39 cellular contexts compared by ENCODE assay signal in genomic region chr5:31250201-31250600, GRCh38. TPM values are rescaled to one million over a fixed set of nuclear protein-coding genes. Genes with fewer than 3 reads are reported as not detected.
"Had no signal": no experiment of that assay in that cellular context is flagged by ENCODE, and none has a peak within 500 bp of the region (broad histone marks: within the 10 kb centered on the region; RNA-seq: fewer than 3 reads in every experiment).

No MANE protein-coding gene starts in this region.

- H3K27ac Mint-ChIP-seq: activated CD4-positive, alpha-beta memory T cell treated with anti-CD3 and anti-CD28 coated beads, Interleukin-2, amount 10 ng/mL, durations not matched to agents 7 days and 5 days; activated CD4-positive, alpha-beta T cell treated with anti-CD3 and anti-CD28 coated beads for 36 hours; activated CD4-positive, alpha-beta T cell treated with anti-CD3 and anti-CD28 coated beads, Interleukin-2, amount 10 ng/mL, durations not matched to agents 7 days and 5 days; activated CD8-positive, alpha-beta memory T cell treated with anti-CD3 and anti-CD28 coated beads, Interleukin-2, amount 10 ng/mL, durations not matched to agents 7 days and 5 days; activated CD8-positive, alpha-beta T cell treated with anti-CD3 and anti-CD28 coated beads, Interleukin-2, amount 10 ng/mL, durations not matched to agents 7 days and 5 days; activated naive CD4-positive, alpha-beta T cell treated with anti-CD3 and anti-CD28 coated beads, Interleukin-2, amount 10 ng/mL, durations not matched to agents 7 days and 5 days; activated naive CD4-positive, alpha-beta T cell treated with anti-CD3 and anti-CD28 coated beads, Interleukin-2, amount 50 U/mL, for 24 hours; activated naive CD8-positive, alpha-beta T cell; activated naive CD8-positive, alpha-beta T cell treated with anti-CD3 and anti-CD28 coated beads, Interleukin-2, amount 10 ng/mL, durations not matched to agents 7 days and 5 days; activated naive CD8-positive, alpha-beta T cell treated with anti-CD3 and anti-CD28 coated beads, Interleukin-2, amount 50 U/mL, for 24 hours; activated T-cell treated with anti-CD3 and anti-CD28 coated beads, Interleukin-2, amount 50 U/mL, for 24 hours; activated T-helper 2 cell treated with anti-CD3 and anti-CD28 coated beads, Interferon-gamma antibody, Interleukin-2, Interleukin-4, amounts not matched to agents 10 μg/mL and 5 μg/mL and 100 μg/mL, durations not matched to agents 14 hours and 24 hours and 36 hours; brain; T-helper 1 cell treated with Interleukin-12 subunit alpha and Interleukin-12 subunit beta and Interleukin-4 antibody, amounts not matched to agents 30 μg/mL and 1 μg/mL, for 36 hours; T-helper 2 cell treated with Interferon-gamma antibody and Interleukin-4, amounts not matched to agents 5 μg/mL and 100 μg/mL, for 36 hours had no signal

- H3K4me1 Mint-ChIP-seq: activated CD4-positive, alpha-beta memory T cell treated with anti-CD3 and anti-CD28 coated beads, Interleukin-2, amount 10 ng/mL, durations not matched to agents 7 days and 5 days; activated CD4-positive, alpha-beta T cell treated with anti-CD3 and anti-CD28 coated beads for 36 hours; activated CD4-positive, alpha-beta T cell treated with anti-CD3 and anti-CD28 coated beads, Interleukin-2, amount 10 ng/mL, durations not matched to agents 7 days and 5 days; activated CD8-positive, alpha-beta memory T cell treated with anti-CD3 and anti-CD28 coated beads, Interleukin-2, amount 10 ng/mL, durations not matched to agents 7 days and 5 days; activated naive CD4-positive, alpha-beta T cell treated with anti-CD3 and anti-CD28 coated beads, Interleukin-2, amount 10 ng/mL, durations not matched to agents 7 days and 5 days; activated naive CD4-positive, alpha-beta T cell treated with anti-CD3 and anti-CD28 coated beads, Interleukin-2, amount 50 U/mL, for 24 hours; activated naive CD8-positive, alpha-beta T cell treated with anti-CD3 and anti-CD28 coated beads, Interleukin-2, amount 10 ng/mL, durations not matched to agents 7 days and 5 days; activated naive CD8-positive, alpha-beta T cell treated with anti-CD3 and anti-CD28 coated beads, Interleukin-2, amount 50 U/mL, for 24 hours; central memory CD8-positive, alpha-beta T cell had no signal

- FAIRE-seq: bronchial epithelial cell, TTC549 had no signal

- H3K4me3 Mint-ChIP-seq: activated CD4-positive, alpha-beta memory T cell treated with anti-CD3 and anti-CD28 coated beads, Interleukin-2, amount 10 ng/mL, durations not matched to agents 7 days and 5 days; activated CD4-positive, alpha-beta T cell treated with anti-CD3 and anti-CD28 coated beads for 36 hours; activated CD4-positive, alpha-beta T cell treated with anti-CD3 and anti-CD28 coated beads, Interleukin-2, amount 10 ng/mL, durations not matched to agents 7 days and 5 days; activated CD8-positive, alpha-beta memory T cell treated with anti-CD3 and anti-CD28 coated beads, Interleukin-2, amount 10 ng/mL, durations not matched to agents 7 days and 5 days; activated CD8-positive, alpha-beta T cell treated with anti-CD3 and anti-CD28 coated beads, Interleukin-2, amount 10 ng/mL, durations not matched to agents 7 days and 5 days; activated naive CD4-positive, alpha-beta T cell treated with anti-CD3 and anti-CD28 coated beads, Interleukin-2, amount 10 ng/mL, durations not matched to agents 7 days and 5 days; activated naive CD4-positive, alpha-beta T cell treated with anti-CD3 and anti-CD28 coated beads, Interleukin-2, amount 50 U/mL, for 24 hours; activated naive CD8-positive, alpha-beta T cell; activated naive CD8-positive, alpha-beta T cell treated with anti-CD3 and anti-CD28 coated beads, Interleukin-2, amount 10 ng/mL, durations not matched to agents 7 days and 5 days; activated naive CD8-positive, alpha-beta T cell treated with anti-CD3 and anti-CD28 coated beads, Interleukin-2, amount 50 U/mL, for 24 hours; activated T-cell treated with anti-CD3 and anti-CD28 coated beads, Interleukin-2, amount 50 U/mL, for 24 hours; brain; central memory CD8-positive, alpha-beta T cell; T-helper 1 cell treated with Interleukin-12 subunit alpha and Interleukin-12 subunit beta and Interleukin-4 antibody, amounts not matched to agents 30 μg/mL and 1 μg/mL, for 36 hours; T-helper 2 cell treated with Interferon-gamma antibody and Interleukin-4, amounts not matched to agents 5 μg/mL and 100 μg/mL, for 36 hours had no signal

- H3K36me3 Mint-ChIP-seq: activated CD8-positive, alpha-beta memory T cell treated with anti-CD3 and anti-CD28 coated beads, Interleukin-2, amount 10 ng/mL, durations not matched to agents 7 days and 5 days; activated naive CD4-positive, alpha-beta T cell treated with anti-CD3 and anti-CD28 coated beads, Interleukin-2, amount 10 ng/mL, durations not matched to agents 7 days and 5 days; activated naive CD4-positive, alpha-beta T cell treated with anti-CD3 and anti-CD28 coated beads, Interleukin-2, amount 50 U/mL, for 24 hours; activated naive CD8-positive, alpha-beta T cell; activated naive CD8-positive, alpha-beta T cell treated with anti-CD3 and anti-CD28 coated beads, Interleukin-2, amount 10 ng/mL, durations not matched to agents 7 days and 5 days; brain had no signal

- H3K4me1 ChIP-seq: ascending aorta had no signal

- H3K27me3 ChIP-seq: ascending aorta, cardiac muscle cell had no signal

- ATAC-seq: activated CD4-positive, alpha-beta T cell treated with anti-CD3 and anti-CD28 coated beads for 36 hours; activated CD4-positive, CD25-positive, alpha-beta regulatory T cell treated with anti-CD3 and anti-CD28 coated beads, Interleukin-2, amount 50 U/mL, for 24 hours; activated CD8-positive, alpha-beta memory T cell treated with anti-CD3 and anti-CD28 coated beads, Interleukin-2, amount 10 ng/mL, durations not matched to agents 7 days and 5 days; activated CD8-positive, alpha-beta T cell treated with anti-CD3 and anti-CD28 coated beads, Interleukin-2, amount 10 ng/mL, durations not matched to agents 7 days and 5 days; activated naive CD8-positive, alpha-beta T cell treated with anti-CD3 and anti-CD28 coated beads, Interleukin-2, amount 50 U/mL, for 24 hours had no signal

- H3K36me3 ChIP-seq: ascending aorta, cardiac muscle cell had no signal

- H3K27me3 Mint-ChIP-seq: activated CD4-positive, alpha-beta memory T cell treated with anti-CD3 and anti-CD28 coated beads, Interleukin-2, amount 10 ng/mL, durations not matched to agents 7 days and 5 days; activated CD4-positive, alpha-beta T cell treated with anti-CD3 and anti-CD28 coated beads for 36 hours; activated CD4-positive, alpha-beta T cell treated with anti-CD3 and anti-CD28 coated beads, Interleukin-2, amount 10 ng/mL, durations not matched to agents 7 days and 5 days; activated CD8-positive, alpha-beta memory T cell treated with anti-CD3 and anti-CD28 coated beads, Interleukin-2, amount 10 ng/mL, durations not matched to agents 7 days and 5 days; activated naive CD4-positive, alpha-beta T cell treated with anti-CD3 and anti-CD28 coated beads, Interleukin-2, amount 10 ng/mL, durations not matched to agents 7 days and 5 days; activated naive CD8-positive, alpha-beta T cell treated with anti-CD3 and anti-CD28 coated beads, Interleukin-2, amount 10 ng/mL, durations not matched to agents 7 days and 5 days; activated naive CD8-positive, alpha-beta T cell treated with anti-CD3 and anti-CD28 coated beads, Interleukin-2, amount 50 U/mL, for 24 hours; activated T-cell treated with anti-CD3 and anti-CD28 coated beads, Interleukin-2, amount 50 U/mL, for 24 hours; central memory CD8-positive, alpha-beta T cell had no signal

- H3K27ac ChIP-seq: ascending aorta, cardiac muscle cell, VCaP had no signal

- H3K9me3 Mint-ChIP-seq: activated CD4-positive, alpha-beta memory T cell treated with anti-CD3 and anti-CD28 coated beads, Interleukin-2, amount 10 ng/mL, durations not matched to agents 7 days and 5 days; activated naive CD8-positive, alpha-beta T cell treated with anti-CD3 and anti-CD28 coated beads, Interleukin-2, amount 10 ng/mL, durations not matched to agents 7 days and 5 days; activated naive CD8-positive, alpha-beta T cell treated with anti-CD3 and anti-CD28 coated beads, Interleukin-2, amount 50 U/mL, for 24 hours; activated T-cell treated with anti-CD3 and anti-CD28 coated beads, Interleukin-2, amount 50 U/mL, for 24 hours; activated T-helper 2 cell treated with anti-CD3 and anti-CD28 coated beads, Interferon-gamma antibody, Interleukin-2, Interleukin-4, amounts not matched to agents 10 μg/mL and 5 μg/mL and 100 μg/mL, durations not matched to agents 14 hours and 24 hours and 36 hours; central memory CD8-positive, alpha-beta T cell had no signal

- H3K4me3 ChIP-seq: ascending aorta, cardiac muscle cell had no signal

- H3K9me3 ChIP-seq: ascending aorta had no signal

- DNase-seq: activated CD4-positive, alpha-beta memory T cell treated with anti-CD3 and anti-CD28 coated beads, Interleukin-2, amount 10 ng/mL, durations not matched to agents 7 days and 5 days; activated CD4-positive, alpha-beta T cell treated with anti-CD3 and anti-CD28 coated beads for 1 hour; activated CD4-positive, alpha-beta T cell treated with anti-CD3 and anti-CD28 coated beads for 36 hours; activated CD4-positive, alpha-beta T cell treated with anti-CD3 and anti-CD28 coated beads for 48 hours; activated CD4-positive, alpha-beta T cell treated with anti-CD3 and anti-CD28 coated beads, Interleukin-2, amount 10 ng/mL, durations not matched to agents 7 days and 5 days; activated CD4-positive, alpha-beta T cell treated with anti-CD3 and anti-CD28 coated beads, Interleukin-2, amount 50 U/mL, for 48 hours; activated CD4-positive, CD25-positive, alpha-beta regulatory T cell; activated CD8-positive, alpha-beta memory T cell treated with anti-CD3 and anti-CD28 coated beads for 24 hours; activated CD8-positive, alpha-beta memory T cell treated with anti-CD3 and anti-CD28 coated beads, Interleukin-2, amount 10 ng/mL, durations not matched to agents 7 days and 5 days; activated CD8-positive, alpha-beta memory T cell treated with anti-CD3 and anti-CD28 coated beads, Interleukin-2, amount 50 U/mL, for 48 hours; activated CD8-positive, alpha-beta T cell treated with anti-CD3 and anti-CD28 coated beads, Interleukin-2, amount 10 ng/mL, durations not matched to agents 7 days and 5 days; activated effector memory CD4-positive, alpha-beta T cell treated with Interleukin-2 at 50 U/mL for 16 hours; activated gamma-delta T cell; activated naive CD4-positive, alpha-beta T cell treated with anti-CD3 and anti-CD28 coated beads, Interleukin-2, amount 10 ng/mL, durations not matched to agents 7 days and 5 days; activated naive CD4-positive, alpha-beta T cell treated with Interleukin-2 at 50 U/mL for 16 hours; activated naive CD8-positive, alpha-beta T cell treated with anti-CD3 and anti-CD28 coated beads, Interleukin-2, amount 10 ng/mL, durations not matched to agents 7 days and 5 days; activated naive CD8-positive, alpha-beta T cell treated with anti-CD3 and anti-CD28 coated beads, Interleukin-2, amount 50 U/mL, for 24 hours; activated T-cell treated with anti-CD3 and anti-CD28 coated beads, Interleukin-2, amount 50 U/mL, for 24 hours; activated T-cell treated with anti-CD3 and anti-CD28 coated beads, Interleukin-2, amount 50 U/mL, for 48 hours; amygdala; anterior cingulate cortex; caudate nucleus; SW 1271; T-helper 1 cell; T-helper 2 cell; T-helper 9 cell had no signal

RNA-seq across cellular contexts. Expression of gene CDH6, which starts 56.7 kb away (rescaled TPM):
- total RNA-seq: activated CD4-positive, alpha-beta memory T cell treated with anti-CD3 and anti-CD28 coated beads, Interleukin-2, amount 10 ng/mL, durations not matched to agents 7 days and 5 days; activated CD4-positive, alpha-beta T cell treated with anti-CD3 and anti-CD28 coated beads for 36 hours; activated CD4-positive, alpha-beta T cell treated with anti-CD3 and anti-CD28 coated beads, Interleukin-2, amount 10 ng/mL, durations not matched to agents 7 days and 5 days; activated CD8-positive, alpha-beta memory T cell treated with anti-CD3 and anti-CD28 coated beads, Interleukin-2, amount 10 ng/mL, durations not matched to agents 7 days and 5 days; activated CD8-positive, alpha-beta T cell treated with anti-CD3 and anti-CD28 coated beads, Interleukin-2, amount 10 ng/mL, durations not matched to agents 7 days and 5 days; activated naive CD8-positive, alpha-beta T cell treated with anti-CD3 and anti-CD28 coated beads, Interleukin-2, amount 10 ng/mL, durations not matched to agents 7 days and 5 days; activated T-helper 2 cell treated with anti-CD3 and anti-CD28 coated beads, Interferon-gamma antibody, Interleukin-2, Interleukin-4, amounts not matched to agents 10 μg/mL and 5 μg/mL and 100 μg/mL, durations not matched to agents 14 hours and 24 hours and 36 hours had no signal
- polyA plus RNA-seq: cardiac muscle cell had no signal
